In the genomic region with DNA sequence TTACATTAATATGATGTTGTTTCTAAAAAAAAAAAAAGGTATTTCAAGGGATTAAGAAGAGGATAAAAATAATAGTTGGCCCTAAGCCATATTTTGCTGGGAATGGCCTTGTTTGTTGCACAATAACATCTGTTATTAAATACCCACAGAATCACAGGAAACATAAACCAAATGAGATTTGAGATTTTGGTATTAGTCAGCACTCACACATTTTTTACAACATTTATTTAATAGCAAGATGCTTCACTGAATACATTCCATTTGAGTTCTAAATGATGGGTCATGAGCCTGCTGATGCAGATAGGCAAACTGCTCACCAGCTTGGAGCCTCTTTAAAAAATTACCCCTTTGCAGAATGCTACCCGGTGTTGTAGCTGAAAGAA, we compare ENCODE assay signal across 14 cellular contexts.
DNase-seq lines count a peak whose midpoint lies in the region; ATAC-seq, FAIRE-seq and TF ChIP-seq lines count a peak whose summit lies in the region.
"Had no signal": no experiment of that assay in that cellular context is flagged by ENCODE, and none has a peak within 500 bp of the region (broad histone marks: within the 10 kb centered on the region; RNA-seq: fewer than 3 reads in every experiment).

No MANE protein-coding gene starts in this region.

- FAIRE-seq in pancreas (lab: Jason Lieb, UNC) = no peak

- DNase-seq in EH (ENCODE audit: low read depth) (peak; percentile 40), RWPE1 (ENCODE audit: low spot score) (peak; percentile 7), fibroblast of the aortic adventitia (ENCODE audit: low read depth) (peak; percentile 83), pancreas (no peak), NCI-H510A treated with DMSO at 0.1 percent for 48 hours (lab: John Stamatoyannopoulos, UW) (no peak), Ammon's horn (ENCODE audit: low spot score) (no peak), NCI-H2107 treated with DMSO at 0.1 percent for 48 hours (lab: John Stamatoyannopoulos, UW; ENCODE audit: unreplicated experiment) (no peak)
- DNase-seq: activated CD8-positive, alpha-beta memory T cell treated with anti-CD3 and anti-CD28 coated beads for 24 hours; activated naive CD4-positive, alpha-beta T cell; CD4-positive, CD25-positive, alpha-beta regulatory T cell; glutamatergic neuron; stimulated activated naive CD4-positive, alpha-beta T cell treated with Interleukin-2 at 50 U/mL for 16 hours had no signal

- H3K4me1 ChIP-seq in pancreas = peaks cover 0 to 8% (median 0%) of the 10 kb centered on the region in 3 donors

- H3K36me3 ChIP-seq in pancreas = no peaks in the 10 kb centered on the region
- H3K36me3 ChIP-seq: neutrophil had no signal

- 67 to 74% methylated on average over 1 of the region's 1 CpG for WGBS in pancreas, 2 donors

- CTCF ChIA-PET in RWPE1 (lab: Yijun Ruan, JAX) = no interaction called here

- H3K4me3 ChIP-seq in fibroblast of the aortic adventitia (ENCODE audit: low read depth, low read length) (no peak overlapping the region), pancreas (no peak overlapping the region)

- ATAC-seq in pancreas (peak in 3 of 4 donors; percentile 28 to 65 (median 42)), HG02970 (IDR thresholded peaks at IDR 0.05; ENCODE audit: low FRiP score, unreplicated experiment) (no peak)

- intact Hi-C loops in pancreas (cut with DNase I) = no loop called here

- H3K9me3 ChIP-seq in pancreas = no peaks in the 10 kb centered on the region
- H3K9me3 ChIP-seq: neutrophil had no signal

- TF ChIP-seq CTCF in RWPE1 (conservative IDR thresholded peaks at IDR 0.05; ENCODE audit: low read depth) (no peak), fibroblast of the aortic adventitia (IDR thresholded peaks at IDR 0.05; ENCODE audit: insufficient read depth, low read length) (no peak), pancreas (IDR thresholded peaks at IDR 0.05) (no peak)

- H3K27ac ChIP-seq in RWPE1 (no peak overlapping the region), pancreas (no peak overlapping the region)
- H3K27ac ChIP-seq: neutrophil had no signal

- POLR2A ChIA-PET in RWPE1 (lab: Yijun Ruan, JAX; ENCODE audit: low non-redundant PET) = no interaction called here

- no peaks in the 10 kb centered on the region for H3K27me3 ChIP-seq in pancreas
- H3K27me3 ChIP-seq: neutrophil had no signal

Comparison
In these comparisons a context has a peak if more than half of its experiments do, and no peak if none do; other contexts are left out.
1. DNase-seq: peak in EH (single experiment), RWPE1 (single experiment) and fibroblast of the aortic adventitia (single experiment); none in pancreas (0 of 6), NCI-H510A treated with DMSO at 0.1 percent for 48 hours (single experiment), Ammon's horn (single experiment) and NCI-H2107 treated with DMSO at 0.1 percent for 48 hours (single experiment).